Comparison of ENCODE assay signal across 17 cellular contexts in genomic region chr9:3880851-3881250, GRCh38.
DNase-seq lines count a peak whose midpoint lies in the region; ATAC-seq, FAIRE-seq and TF ChIP-seq lines count a peak whose summit lies in the region.
"Had no signal": no experiment of that assay in that cellular context is flagged by ENCODE, and none has a peak within 500 bp of the region (broad histone marks: within the 10 kb centered on the region; RNA-seq: fewer than 3 reads in every experiment).

No MANE protein-coding gene starts in this region.

- no peak for ATAC-seq in GM21528 (IDR thresholded peaks at IDR 0.05; ENCODE audit: low FRiP score, unreplicated experiment)
- ATAC-seq in HG03354 (IDR thresholded peaks at IDR 0.05; ENCODE audit: poor library complexity, severe bottlenecking, unreplicated experiment) = no peak
- ATAC-seq: GM23338, left ventricle myocardium superior had no signal

- peak; percentile 80 for FAIRE-seq in islet of Langerhans (lab: Jason Lieb, UNC)
- FAIRE-seq: TTC549 had no signal

- H3K9me3 ChIP-seq in breast epithelium (no peaks in the 10 kb centered on the region), tibial nerve (no peaks in the 10 kb centered on the region)
- H3K9me3 ChIP-seq: esophagus muscularis mucosa had no signal

- in situ Hi-C loops in astrocyte of the cerebellum (cut with HindIII; ENCODE audit: low sequenced_read_pairs) = no loop called here

- no peaks in the 10 kb centered on the region for H3K4me1 ChIP-seq in breast epithelium
- no peaks in the 10 kb centered on the region for H3K4me1 ChIP-seq in tibial nerve
- H3K4me1 ChIP-seq: esophagus muscularis mucosa had no signal

- no TSS peak for BruUV-seq in MCF 10A (replicated peaks; lab: Mats Ljungman, UMichigan)

- intact Hi-C loops in MCF 10A (cut with micrococcal nuclease) = no loop called here
- intact Hi-C loops in breast epithelium (cut with DNase I; ENCODE audit: low total_unique reads) = no loop called here

- H3K36me3 ChIP-seq in breast epithelium (no peaks in the 10 kb centered on the region), tibial nerve (peaks cover 0 to 18% (median 0%) of the 10 kb centered on the region in 3 donors)

- no peak overlapping the region for H3K27ac ChIP-seq in breast epithelium
- H3K27ac ChIP-seq in tibial nerve = no peak overlapping the region
- H3K27ac ChIP-seq: esophagus muscularis mucosa had no signal

- no peak for TF ChIP-seq EP300 in tibial nerve (IDR thresholded peaks at IDR 0.05)

- H3K27me3 ChIP-seq in breast epithelium (no peaks in the 10 kb centered on the region), tibial nerve (no peaks in the 10 kb centered on the region)
- H3K27me3 ChIP-seq: esophagus muscularis mucosa had no signal

- TF ChIP-seq CTCF in MCF 10A (IDR thresholded peaks at IDR 0.05; ENCODE audit: unreplicated experiment) (no peak), breast epithelium (IDR thresholded peaks at IDR 0.05) (no peak), astrocyte of the cerebellum (IDR thresholded peaks at IDR 0.05; ENCODE audit: low read depth, low read length, missing control alignments) (no peak), tibial nerve (IDR thresholded peaks at IDR 0.05) (no peak)

- H3K9me3 Mint-ChIP-seq in MCF 10A (ENCODE audit: unreplicated experiment) = peaks cover 7% of the 10 kb centered on the region
- H3K9me3 Mint-ChIP-seq: GM23338 had no signal

- peak; percentile 75 for DNase-seq in MCF 10A (ENCODE audit: unreplicated experiment)
- no peak for DNase-seq in breast epithelium (ENCODE audit: low spot score in 2 of 2)
- DNase-seq in astrocyte of the cerebellum (ENCODE audit: low read depth) = peak; percentile 92
- DNase-seq in NCI-H1105 treated with DMSO at 0.1 percent for 48 hours (lab: John Stamatoyannopoulos, UW) = no peak
- no peak for DNase-seq in tibial nerve (ENCODE audit: low spot score in 2 of 2)
- DNase-seq: activated T-cell treated with anti-CD3 and anti-CD28 coated beads for 4 hours; AML-193; central memory CD4-positive, alpha-beta T cell; KG1; left ventricle myocardium superior; stimulated activated naive CD4-positive, alpha-beta T cell treated with Interleukin-2 at 50 U/mL for 16 hours had no signal

- no peak overlapping the region for H3K27ac Mint-ChIP-seq in MCF 10A (ENCODE audit: low read depth, unreplicated experiment)
- H3K27ac Mint-ChIP-seq: GM23338 had no signal

- H3K36me3 Mint-ChIP-seq in MCF 10A (ENCODE audit: insufficient read depth, unreplicated experiment) = no peaks in the 10 kb centered on the region

- POLR2A ChIA-PET in MCF 10A (lab: Yijun Ruan, JAX) = interaction anchor here (0.5 to 1.0 kb wide), 5 partner anchors 11 to 1866 kb away, joined by 3 to 5 read pairs (median 3); no protein-coding TSS in a partner anchor

- no peak for TF ChIP-seq POLR2A in breast epithelium (IDR thresholded peaks at IDR 0.05)
- TF ChIP-seq POLR2A in tibial nerve (IDR thresholded peaks at IDR 0.05) = no peak

- H3K4me3 Mint-ChIP-seq in MCF 10A (ENCODE audit: unreplicated experiment) = no peak overlapping the region
- H3K4me3 Mint-ChIP-seq: GM23338 had no signal

- CTCF ChIA-PET in MCF 10A (lab: Yijun Ruan, JAX) = interaction anchor here (0.6 to 1.6 kb wide), 6 partner anchors 11 to 447 kb away, joined by 3 to 4 read pairs (median 3); no protein-coding TSS in a partner anchor

- WGBS in tibial nerve, 2 donors = 0 to 75% methylated on average over 1 of the region's 1 CpG

- no peaks in the 10 kb centered on the region for H3K27me3 Mint-ChIP-seq in MCF 10A (ENCODE audit: insufficient read depth, unreplicated experiment)

- peaks cover 25% of the 10 kb centered on the region for H3K4me1 Mint-ChIP-seq in MCF 10A (ENCODE audit: insufficient read depth, unreplicated experiment)

- H3K4me3 ChIP-seq in breast epithelium = no peak overlapping the region
- no peak overlapping the region for H3K4me3 ChIP-seq in astrocyte of the cerebellum (ENCODE audit: low read depth, low read length)
- no peak overlapping the region for H3K4me3 ChIP-seq in tibial nerve
- H3K4me3 ChIP-seq: esophagus muscularis mucosa, GM23338 had no signal

Comparison
In these comparisons a context has a peak if more than half of its experiments do, and no peak if none do; other contexts are left out.
1. DNase-seq: peak in MCF 10A (single experiment) and astrocyte of the cerebellum (single experiment); none in breast epithelium (0 of 2), NCI-H1105 treated with DMSO at 0.1 percent for 48 hours (single experiment) and tibial nerve (0 of 2).